In genomic region chr7:47435889-47436312, GRCh38 we compare ENCODE assay signal across 8 cellular contexts.
A peak's percentile ranks its signal among the peaks of the same experiment; 100 is the strongest.
DNase-seq lines count a peak whose midpoint lies in the region; ATAC-seq and TF ChIP-seq lines count a peak whose summit lies in the region.

No MANE protein-coding gene starts in this region.

- H3K4me3 Mint-ChIP-seq in activated T-cell treated with anti-CD3 and anti-CD28 coated beads, Interleukin-2, amount 50 U/mL, for 4 hours: no peak overlapping the region

- H3K36me3 Mint-ChIP-seq in activated T-cell treated with anti-CD3 and anti-CD28 coated beads, Interleukin-2, amount 50 U/mL, for 4 hours (ENCODE audit: insufficient read depth): no peaks in the 10 kb centered on the region

- H3K4me3 ChIP-seq in LNCaP clone FGC (ENCODE audit: low read depth, low read length) (no peak overlapping the region), astrocyte of the cerebellum (ENCODE audit: low read depth, low read length) (no peak overlapping the region)

- TF ChIP-seq CTCF in LNCaP clone FGC (IDR thresholded peaks at IDR 0.05; ENCODE audit: control insufficient read depth, extremely low read depth, insufficient read depth): peak; percentile 86
- TF ChIP-seq CTCF in astrocyte of the cerebellum (IDR thresholded peaks at IDR 0.05; ENCODE audit: low read depth, low read length, missing control alignments): peak; percentile 79

- no peak for ATAC-seq in stimulated activated naive CD8-positive, alpha-beta T cell treated with anti-CD3 and anti-CD28 coated beads, Interleukin-15, Interleukin-2, amounts not matched to agents 100 U/mL and 50 U/mL, for 24 hours
- ATAC-seq in HG03439 (IDR thresholded peaks at IDR 0.05; ENCODE audit: unreplicated experiment): no peak
- ATAC-seq in activated T-cell treated with anti-CD3 and anti-CD28 coated beads, Interleukin-2, amount 50 U/mL, for 4 hours: no peak

- in situ Hi-C loops in astrocyte of the cerebellum (cut with HindIII; ENCODE audit: low sequenced_read_pairs): no loop called here

- no peaks in the 10 kb centered on the region for H3K9me3 Mint-ChIP-seq in activated T-cell treated with anti-CD3 and anti-CD28 coated beads, Interleukin-2, amount 50 U/mL, for 4 hours

- H3K27me3 Mint-ChIP-seq in activated T-cell treated with anti-CD3 and anti-CD28 coated beads, Interleukin-2, amount 50 U/mL, for 4 hours (ENCODE audit: low read depth): no peaks in the 10 kb centered on the region

- DNase-seq in ELR (ENCODE audit: low read depth) (peak; percentile 81), LNCaP clone FGC (ENCODE audit: low read depth) (peak; percentile 48), astrocyte of the cerebellum (ENCODE audit: low read depth) (peak; percentile 66), iPS DF 19.7 (ENCODE audit: low read depth, low spot score) (peak; percentile 30)
- DNase-seq in stimulated activated naive CD8-positive, alpha-beta T cell treated with anti-CD3 and anti-CD28 coated beads, Interleukin-15, Interleukin-2, amounts not matched to agents 100 U/mL and 50 U/mL, for 24 hours: peak; percentile 5
- no peak for DNase-seq in effector CD4-positive, alpha-beta T cell
- DNase-seq in activated T-cell treated with anti-CD3 and anti-CD28 coated beads, Interleukin-2, amount 50 U/mL, for 4 hours: no peak

- H3K4me1 Mint-ChIP-seq in activated T-cell treated with anti-CD3 and anti-CD28 coated beads, Interleukin-2, amount 50 U/mL, for 4 hours (ENCODE audit: low read depth): no peaks in the 10 kb centered on the region

Comparison
In these comparisons a context has a peak if more than half of its experiments do, and no peak if none do; other contexts are left out.
1. DNase-seq: peak in ELR (single experiment), LNCaP clone FGC (single experiment), astrocyte of the cerebellum (single experiment), iPS DF 19.7 (single experiment) and stimulated activated naive CD8-positive, alpha-beta T cell treated with anti-CD3 and anti-CD28 coated beads, Interleukin-15, Interleukin-2, amounts not matched to agents 100 U/mL and 50 U/mL, for 24 hours (single experiment); none in effector CD4-positive, alpha-beta T cell (single experiment) and activated T-cell treated with anti-CD3 and anti-CD28 coated beads, Interleukin-2, amount 50 U/mL, for 4 hours (single experiment).